ENCODE assay signal across 8 cellular contexts in the genomic region with DNA sequence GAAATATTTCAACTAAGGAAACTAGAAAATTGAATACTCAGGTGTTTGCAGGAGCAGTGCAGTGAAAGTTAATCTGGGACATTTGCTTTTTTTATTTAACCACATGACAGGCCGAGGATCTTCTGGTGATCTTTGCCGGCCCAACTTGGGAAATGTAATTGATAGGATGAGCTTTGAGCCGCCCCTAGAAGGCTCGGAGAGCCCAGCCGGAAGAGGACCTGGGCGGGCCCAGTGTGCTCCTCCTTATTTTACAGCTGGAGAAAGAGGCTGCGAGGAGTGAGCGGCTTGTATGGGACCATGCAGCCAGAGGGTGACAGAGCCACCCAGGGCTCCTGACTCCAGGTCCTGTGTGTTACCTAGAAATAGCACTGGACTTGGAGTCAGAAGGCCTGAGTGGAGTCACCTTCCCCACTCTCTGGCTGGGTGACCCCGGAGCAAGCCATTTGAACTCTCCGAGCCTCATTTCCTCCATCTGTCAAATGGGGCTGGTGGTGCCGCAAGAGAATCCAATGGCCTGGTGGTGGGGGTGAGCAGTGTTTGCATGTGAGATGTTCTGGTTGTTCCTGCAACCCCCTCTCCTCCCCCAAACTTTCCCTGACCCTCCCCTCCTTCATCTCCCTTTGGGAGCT. TPM values are rescaled to one million over a fixed set of nuclear protein-coding genes. Genes with fewer than 3 reads are reported as not detected.
A peak's percentile ranks its signal among the peaks of the same experiment; 100 is the strongest.
DNase-seq lines count a peak whose midpoint lies in the region; ATAC-seq and TF ChIP-seq lines count a peak whose summit lies in the region.

No MANE protein-coding gene starts in this region.

- intact Hi-C loops in left ventricle myocardium superior (cut with micrococcal nuclease) = loop anchor here (5.0 kb wide), 1 partner anchor 95 kb away; no protein-coding TSS in a partner anchor

- H3K4me3 ChIP-seq in HFF-Myc (replicated peaks; ENCODE audit: low read depth, low read length) (peak overlapping the region; percentile 86), retinal pigment epithelial cell (ENCODE audit: low read length) (peak overlapping the region; percentile 70)

- H3K27ac Mint-ChIP-seq in WTC11 = peak overlapping the region; percentile 29; the same call in 1 of the 2 replicates

- POLR2A ChIA-PET in WTC11 (lab: Charles Lee) = interaction anchor here (0.6 to 1.0 kb wide), 3 partner anchors 37 to 304 kb away, joined by 3 read pairs; no protein-coding TSS in a partner anchor

- ATAC-seq in WTC11 (peak; percentile 18), left ventricle myocardium superior (peak; percentile 60), GM19023 (IDR thresholded peaks at IDR 0.05; ENCODE audit: unreplicated experiment) (no peak), HG02884 (IDR thresholded peaks at IDR 0.05; ENCODE audit: unreplicated experiment) (no peak)

- H3K4me1 Mint-ChIP-seq in WTC11 = peaks cover 29% of the 10 kb centered on the region

- CTCF ChIA-PET in WTC11 (lab: Charles Lee) = interaction anchor here (0.8 to 4.4 kb wide), 17 partner anchors 8 to 228 kb away, joined by 3 to 32 read pairs (median 5); a partner anchor contains a TSS

- DNase-seq in HFF-Myc (ENCODE audit: extremely low read depth, low read depth) = no peak
- no peak for DNase-seq in WTC11 (ENCODE audit: low spot score)
- DNase-seq in left ventricle myocardium superior = peak; percentile 73
- no peak for DNase-seq in retinal pigment epithelial cell (ENCODE audit: low read depth)
- no peak for DNase-seq in stimulated activated CD4-positive, alpha-beta T cell treated with anti-CD3 and anti-CD28 coated beads, Interleukin-1b, Interleukin-23, amount 100 ng/mL, for 48 hours
- no peak for DNase-seq in globus pallidus (ENCODE audit: low spot score)

- H3K27me3 Mint-ChIP-seq in WTC11 (ENCODE audit: low read depth) = peaks cover 22% of the 10 kb centered on the region

- H3K4me3 Mint-ChIP-seq in WTC11 = peak overlapping the region; percentile 77

- no peaks in the 10 kb centered on the region for H3K9me3 Mint-ChIP-seq in WTC11

- no peak for TF ChIP-seq CTCF in HFF-Myc (IDR thresholded peaks at IDR 0.05; ENCODE audit: low read depth, low read length, missing control alignments)
- no peak for TF ChIP-seq CTCF in WTC11 (IDR thresholded peaks at IDR 0.05)
- no peak for TF ChIP-seq CTCF in retinal pigment epithelial cell (conservative IDR thresholded peaks at IDR 0.05; ENCODE audit: low read depth, low read length)

- no peaks in the 10 kb centered on the region for H3K36me3 Mint-ChIP-seq in WTC11

TF ChIP-seq in WTC11, 78 proteins besides CTCF, POLR2A, EP300 and RAD21:
- TF ChIP-seq, protein P1, sequence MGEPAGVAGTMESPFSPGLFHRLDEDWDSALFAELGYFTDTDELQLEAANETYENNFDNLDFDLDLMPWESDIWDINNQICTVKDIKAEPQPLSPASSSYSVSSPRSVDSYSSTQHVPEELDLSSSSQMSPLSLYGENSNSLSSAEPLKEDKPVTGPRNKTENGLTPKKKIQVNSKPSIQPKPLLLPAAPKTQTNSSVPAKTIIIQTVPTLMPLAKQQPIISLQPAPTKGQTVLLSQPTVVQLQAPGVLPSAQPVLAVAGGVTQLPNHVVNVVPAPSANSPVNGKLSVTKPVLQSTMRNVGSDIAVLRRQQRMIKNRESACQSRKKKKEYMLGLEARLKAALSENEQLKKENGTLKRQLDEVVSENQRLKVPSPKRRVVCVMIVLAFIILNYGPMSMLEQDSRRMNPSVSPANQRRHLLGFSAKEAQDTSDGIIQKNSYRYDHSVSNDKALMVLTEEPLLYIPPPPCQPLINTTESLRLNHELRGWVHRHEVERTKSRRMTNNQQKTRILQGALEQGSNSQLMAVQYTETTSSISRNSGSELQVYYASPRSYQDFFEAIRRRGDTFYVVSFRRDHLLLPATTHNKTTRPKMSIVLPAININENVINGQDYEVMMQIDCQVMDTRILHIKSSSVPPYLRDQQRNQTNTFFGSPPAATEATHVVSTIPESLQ (CRISPR knock-in tag; IDR thresholded peaks at IDR 0.05) = no peak
- TF ChIP-seq PRRX2 (CRISPR knock-in tag; IDR thresholded peaks at IDR 0.05) (no peak), GTF2I (CRISPR knock-in tag; conservative IDR thresholded peaks at IDR 0.05) (0 out of 2 replicates have a peak, but pooled peaks have one; percentile 45)

RNA-seq across cellular contexts. Expression of a gene that starts 2.5 kb away (rescaled TPM):
- total RNA-seq in WTC11 (2021) (10.9 to 15.8 TPM (median 11.0 TPM) in 3 replicates), left ventricle myocardium superior (35.1 TPM)

Comparison
In these comparisons a context has a peak if more than half of its experiments do, and no peak if none do; other contexts are left out.
1. ATAC-seq: peak in WTC11 (single experiment) and left ventricle myocardium superior (single experiment); none in GM19023 (single experiment) and HG02884 (single experiment).